Comparison of ENCODE assay signal across 9 cellular contexts in genomic region chr2:168136392-168136977, GRCh38.
A peak's percentile ranks its signal among the peaks of the same experiment; 100 is the strongest.
DNase-seq lines count a peak whose midpoint lies in the region; ATAC-seq, FAIRE-seq and TF ChIP-seq lines count a peak whose summit lies in the region.
"Had no signal": no experiment of that assay in that cellular context is flagged by ENCODE, and none has a peak within 500 bp of the region (broad histone marks: within the 10 kb centered on the region; RNA-seq: fewer than 3 reads in every experiment).

No MANE protein-coding gene starts in this region.

- H3K4me3 ChIP-seq in MM.1S (ENCODE audit: low read length) (no peak overlapping the region), astrocyte (ENCODE audit: insufficient read depth, low read depth, low read length) (no peak overlapping the region)

- DNase-seq in Calu3 (no peak), MM.1S (peak; percentile 46), astrocyte (ENCODE audit: low read depth) (peak; percentile 36), kidney glomerular epithelial cell (lab: John Stamatoyannopoulos, UW) (peak; percentile 47), mucosa of gallbladder (ENCODE audit: low spot score) (no peak)
- DNase-seq in activated naive CD4-positive, alpha-beta T cell treated with anti-CD3 and anti-CD28 coated beads, Interleukin-2, amount 10 ng/mL, durations not matched to agents 7 days and 5 days = no peak

- H3K4me2 ChIP-seq in MM.1S (ENCODE audit: low read depth, low read length) = no peak overlapping the region
- no peak overlapping the region for H3K4me2 ChIP-seq in astrocyte (ENCODE audit: low read length)

- intact Hi-C loops in Calu3 (cut with micrococcal nuclease; ENCODE audit: unreplicated experiment) = loop anchor here (2.0 to 5.0 kb wide), 4 partner anchors 56 to 200 kb away; partner anchors contain the start of gene STK39

- ATAC-seq in GM19467 (IDR thresholded peaks at IDR 0.05; ENCODE audit: unreplicated experiment) (peak; percentile 59), HG03095 (IDR thresholded peaks at IDR 0.05; ENCODE audit: unreplicated experiment) (no peak)

- H3K27ac Mint-ChIP-seq in Calu3 (ENCODE audit: unreplicated experiment) (peak overlapping the region; percentile 97), astrocyte (ENCODE audit: unreplicated experiment) (no peak overlapping the region)
- no peak overlapping the region for H3K27ac Mint-ChIP-seq in activated naive CD4-positive, alpha-beta T cell treated with anti-CD3 and anti-CD28 coated beads, Interleukin-2, amount 10 ng/mL, durations not matched to agents 7 days and 5 days
- H3K27ac Mint-ChIP-seq: T-helper 1 cell treated with Interleukin-12 subunit alpha and Interleukin-12 subunit beta and Interleukin-4 antibody, amounts not matched to agents 30 μg/mL and 1 μg/mL, for 36 hours had no signal

- H3K9me3 ChIP-seq in MM.1S (replicated peaks; ENCODE audit: insufficient read depth, low read length) (no peaks in the 10 kb centered on the region), astrocyte (ENCODE audit: insufficient read depth, low read depth, low read length) (no peaks in the 10 kb centered on the region)

- H3K4me3 Mint-ChIP-seq in Calu3 (ENCODE audit: low read depth, unreplicated experiment) (no peak overlapping the region), astrocyte (ENCODE audit: unreplicated experiment) (no peak overlapping the region)
- no peak overlapping the region for H3K4me3 Mint-ChIP-seq in activated naive CD4-positive, alpha-beta T cell treated with anti-CD3 and anti-CD28 coated beads, Interleukin-2, amount 10 ng/mL, durations not matched to agents 7 days and 5 days
- H3K4me3 Mint-ChIP-seq: T-helper 1 cell treated with Interleukin-12 subunit alpha and Interleukin-12 subunit beta and Interleukin-4 antibody, amounts not matched to agents 30 μg/mL and 1 μg/mL, for 36 hours had no signal

- H2AFZ ChIP-seq in MM.1S (ENCODE audit: low read length) (no peak overlapping the region), astrocyte (ENCODE audit: low read depth, low read length) (no peak overlapping the region)

- H3K79me2 ChIP-seq in MM.1S (ENCODE audit: low read length) (no peaks in the 10 kb centered on the region), astrocyte (ENCODE audit: insufficient read depth, low read length) (no peaks in the 10 kb centered on the region)

- no peaks in the 10 kb centered on the region for H3K9me3 Mint-ChIP-seq in Calu3 (ENCODE audit: low read depth, unreplicated experiment)
- H3K9me3 Mint-ChIP-seq in astrocyte (ENCODE audit: unreplicated experiment) = no peaks in the 10 kb centered on the region
- H3K9me3 Mint-ChIP-seq in activated naive CD4-positive, alpha-beta T cell treated with anti-CD3 and anti-CD28 coated beads, Interleukin-2, amount 10 ng/mL, durations not matched to agents 7 days and 5 days = no peaks in the 10 kb centered on the region
- H3K9me3 Mint-ChIP-seq: T-helper 1 cell treated with Interleukin-12 subunit alpha and Interleukin-12 subunit beta and Interleukin-4 antibody, amounts not matched to agents 30 μg/mL and 1 μg/mL, for 36 hours had no signal

- CTCF ChIA-PET in Calu3 (lab: Charles Lee) = no interaction called here
- CTCF ChIA-PET in activated naive CD4-positive, alpha-beta T cell treated with anti-CD3 and anti-CD28 coated beads, Interleukin-2, amount 10 ng/mL, durations not matched to agents 7 days and 5 days (lab: Charles Lee) = interaction anchor here (1.0 to 1.9 kb wide), 3 partner anchors 16 to 202 kb away, joined by 3 to 16 read pairs (median 6); no protein-coding TSS in a partner anchor

- no peaks in the 10 kb centered on the region for H3K27me3 ChIP-seq in MM.1S (replicated peaks; ENCODE audit: insufficient read depth, low read length)
- no peaks in the 10 kb centered on the region for H3K27me3 ChIP-seq in astrocyte (ENCODE audit: insufficient read depth, low read length)

- H3K27ac ChIP-seq in MM.1S (ENCODE audit: low read length) (no peak overlapping the region), astrocyte (ENCODE audit: low read depth, low read length) (no peak overlapping the region)

- H3K4me1 Mint-ChIP-seq in Calu3 (ENCODE audit: low read depth, unreplicated experiment) = peaks cover 62% of the 10 kb centered on the region
- H3K4me1 Mint-ChIP-seq in astrocyte (ENCODE audit: low read depth, unreplicated experiment) = peaks cover 1% of the 10 kb centered on the region
- H3K4me1 Mint-ChIP-seq in activated naive CD4-positive, alpha-beta T cell treated with anti-CD3 and anti-CD28 coated beads, Interleukin-2, amount 10 ng/mL, durations not matched to agents 7 days and 5 days = no peaks in the 10 kb centered on the region

- H3K9ac ChIP-seq in MM.1S (ENCODE audit: low read length) (no peak overlapping the region), astrocyte (ENCODE audit: low read length) (no peak overlapping the region)

- FAIRE-seq in astrocyte (lab: Jason Lieb, UNC) = peak; percentile 56

- H3K36me3 ChIP-seq in MM.1S (replicated peaks; ENCODE audit: insufficient read depth, low read length) = no peaks in the 10 kb centered on the region
- H3K36me3 ChIP-seq in astrocyte (ENCODE audit: insufficient read depth, low read length) = no peaks in the 10 kb centered on the region

- H4K20me1 ChIP-seq in MM.1S (ENCODE audit: insufficient read depth, low read length) (no peaks in the 10 kb centered on the region), astrocyte (ENCODE audit: insufficient read depth, low read length) (peaks cover 8% of the 10 kb centered on the region)

- TF ChIP-seq CTCF in Calu3 (IDR thresholded peaks at IDR 0.05; ENCODE audit: unreplicated experiment) (peak; percentile 46), MM.1S (IDR thresholded peaks at IDR 0.05; ENCODE audit: low read length) (peak; percentile 55), astrocyte (IDR thresholded peaks at IDR 0.05; ENCODE audit: insufficient read depth, low read depth, low read length) (peak; percentile 44)

- peaks cover 72% of the 10 kb centered on the region for H3K36me3 Mint-ChIP-seq in Calu3 (ENCODE audit: insufficient read depth, unreplicated experiment)
- H3K36me3 Mint-ChIP-seq in astrocyte (ENCODE audit: low read depth, unreplicated experiment) = peaks cover 7% of the 10 kb centered on the region
- peaks cover 27% of the 10 kb centered on the region for H3K36me3 Mint-ChIP-seq in activated naive CD4-positive, alpha-beta T cell treated with anti-CD3 and anti-CD28 coated beads, Interleukin-2, amount 10 ng/mL, durations not matched to agents 7 days and 5 days

- no peaks in the 10 kb centered on the region for H3K4me1 ChIP-seq in MM.1S (ENCODE audit: low read length)
- no peaks in the 10 kb centered on the region for H3K4me1 ChIP-seq in astrocyte (ENCODE audit: insufficient read depth, low read length)

- no peaks in the 10 kb centered on the region for H3F3A ChIP-seq in MM.1S (ENCODE audit: insufficient read depth, low read length)

- H3K27me3 Mint-ChIP-seq in Calu3 (ENCODE audit: unreplicated experiment) (no peaks in the 10 kb centered on the region), astrocyte (ENCODE audit: low read depth, unreplicated experiment) (no peaks in the 10 kb centered on the region)
- no peaks in the 10 kb centered on the region for H3K27me3 Mint-ChIP-seq in activated naive CD4-positive, alpha-beta T cell treated with anti-CD3 and anti-CD28 coated beads, Interleukin-2, amount 10 ng/mL, durations not matched to agents 7 days and 5 days

- H3K9me2 ChIP-seq in MM.1S (replicated peaks; ENCODE audit: insufficient read depth, low read length) = no peaks in the 10 kb centered on the region

- BruUV-seq in Calu3 (replicated peaks; lab: Mats Ljungman, UMichigan) = no TSS peak

Comparison
In these comparisons a context has a peak if more than half of its experiments do, and no peak if none do; other contexts are left out.
1. DNase-seq: peak in MM.1S (single experiment), astrocyte (single experiment) and kidney glomerular epithelial cell (single experiment); none in Calu3 (single experiment), activated naive CD4-positive, alpha-beta T cell treated with anti-CD3 and anti-CD28 coated beads, Interleukin-2, amount 10 ng/mL, durations not matched to agents 7 days and 5 days (single experiment) and mucosa of gallbladder (single experiment).
2. Peak in every context shown above with its lines, with median percentiles within 50 percentile points of each other: CTCF ChIP-seq.